Comparison of ENCODE assay signal across 20 cellular contexts in the genomic region with DNA sequence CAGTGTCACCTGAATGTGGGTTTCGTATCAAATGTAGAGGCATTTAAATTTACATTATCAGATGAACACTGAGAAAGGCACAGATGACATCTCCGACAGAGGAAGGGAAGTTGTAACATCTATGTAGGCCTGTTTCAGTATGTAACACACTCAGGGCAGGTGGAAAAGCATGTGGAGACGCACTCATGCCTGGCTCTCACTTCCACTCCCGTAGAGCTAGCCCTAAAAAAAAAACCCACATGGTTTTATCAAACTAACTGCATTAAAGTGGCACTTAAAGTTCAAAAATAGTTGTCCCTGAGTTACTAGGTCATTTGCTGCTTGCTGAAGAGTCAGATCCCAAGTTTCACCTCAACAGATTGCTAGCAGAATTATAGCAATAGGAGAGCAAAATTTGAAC. TPM values are rescaled to one million over a fixed set of nuclear protein-coding genes. Genes with fewer than 3 reads are reported as not detected.
DNase-seq lines count a peak whose midpoint lies in the region; ATAC-seq and TF ChIP-seq lines count a peak whose summit lies in the region.
"Had no signal": no experiment of that assay in that cellular context is flagged by ENCODE, and none has a peak within 500 bp of the region (broad histone marks: within the 10 kb centered on the region; RNA-seq: fewer than 3 reads in every experiment).

No MANE protein-coding gene starts in this region.

- H2AFZ ChIP-seq in GM23338: no peak overlapping the region
- H2AFZ ChIP-seq in OCI-LY3 (ENCODE audit: low read depth, low read length): no peak overlapping the region

- H3K9me3 ChIP-seq in OCI-LY3 (ENCODE audit: insufficient read depth, low read length): no peaks in the 10 kb centered on the region
- H3K9me3 ChIP-seq in gastrocnemius medialis: no peaks in the 10 kb centered on the region

- H3K4me1 ChIP-seq in GM23338 (ENCODE audit: insufficient read depth) (no peaks in the 10 kb centered on the region), OCI-LY3 (ENCODE audit: low read length) (peaks cover 21% of the 10 kb centered on the region), gastrocnemius medialis (peaks cover 16 to 17% of the 10 kb centered on the region in 2 donors)

- H3K36me3 ChIP-seq in GM23338 (ENCODE audit: insufficient read depth): peaks cover 26% of the 10 kb centered on the region
- peaks cover 3% of the 10 kb centered on the region for H3K36me3 ChIP-seq in OCI-LY3 (replicated peaks; ENCODE audit: low read depth, low read length)
- no peaks in the 10 kb centered on the region for H3K36me3 ChIP-seq in gastrocnemius medialis

- no peak overlapping the region for H3K27ac Mint-ChIP-seq in GM23338

- no peak overlapping the region for H3K4me3 Mint-ChIP-seq in GM23338
- H3K4me3 Mint-ChIP-seq: CD4-positive, CD25-positive, alpha-beta regulatory T cell; IgD-negative memory B cell had no signal

- H3K27ac ChIP-seq in GM23338 (ENCODE audit: low read depth): 0 out of 2 replicates have a peak overlapping the region, but pooled peaks have one; percentile 68
- H3K27ac ChIP-seq in OCI-LY3 (ENCODE audit: low read length): peak overlapping the region; percentile 43
- peak overlapping the region; percentile 42 to 69 (median 60) for H3K27ac ChIP-seq in gastrocnemius medialis

- H3K27me3 Mint-ChIP-seq in GM23338 (ENCODE audit: insufficient read depth, low read depth, poor library complexity): peaks cover 3% of the 10 kb centered on the region
- H3K27me3 Mint-ChIP-seq: CD4-positive, CD25-positive, alpha-beta regulatory T cell; IgD-negative memory B cell had no signal

- no peaks in the 10 kb centered on the region for H3K27me3 ChIP-seq in GM23338 (ENCODE audit: insufficient read depth)
- H3K27me3 ChIP-seq in OCI-LY3 (ENCODE audit: low read depth, low read length): no peaks in the 10 kb centered on the region
- no peaks in the 10 kb centered on the region for H3K27me3 ChIP-seq in gastrocnemius medialis

- TF ChIP-seq CTCF in GM23338 (conservative IDR thresholded peaks at IDR 0.05; ENCODE audit: low read depth in 2 of 2) (no peak), OCI-LY3 (IDR thresholded peaks at IDR 0.05; ENCODE audit: low read depth, low read length) (no peak), gastrocnemius medialis (IDR thresholded peaks at IDR 0.05 in 4 of 5, conservative IDR thresholded peaks at IDR 0.05 in 1 of 5) (no peak)

- H4K20me1 ChIP-seq in GM23338 (replicated peaks; ENCODE audit: insufficient read depth): peaks cover 37% of the 10 kb centered on the region
- H4K20me1 ChIP-seq in OCI-LY3 (ENCODE audit: insufficient read depth, low read length): no peaks in the 10 kb centered on the region

- H3K79me2 ChIP-seq in GM23338 (replicated peaks; ENCODE audit: insufficient read depth) (peaks cover 11% of the 10 kb centered on the region), OCI-LY3 (ENCODE audit: low read length) (no peaks in the 10 kb centered on the region)

- DNase-seq in GM23338 (ENCODE audit: low spot score): no peak
- no peak for DNase-seq in left ventricle myocardium superior
- DNase-seq in gastrocnemius medialis: no peak
- DNase-seq in NCI-H2029 treated with DMSO at 0.1 percent for 48 hours (lab: John Stamatoyannopoulos, UW): no peak
- no peak for DNase-seq in HuH-7.5 (ENCODE audit: low spot score)
- DNase-seq in activated CD4-positive, alpha-beta T cell treated with anti-CD3 and anti-CD28 coated beads, Interleukin-2, amount 50 U/mL, for 4 hours: no peak
- DNase-seq: CD4-positive, CD25-positive, alpha-beta regulatory T cell; EL; GF-D8; GOT3; HCEC 1CT; NCI-H1105; NCI-H1694; NCI-H2081 treated with DMSO at 0.1 percent for 48 hours; NCI-H2171 treated with DMSO at 0.1 percent for 48 hours; NCI-H446; NCI-H526; SIG-M5 had no signal

- ATAC-seq in GM23338 (no peak), left ventricle myocardium superior (peak; percentile 74), gastrocnemius medialis (no peak)

- H3K4me1 Mint-ChIP-seq in GM23338: peaks cover 8% of the 10 kb centered on the region; the same call in 1 of the 3 replicates

- H3K4me3 ChIP-seq in GM23338 (no peak overlapping the region), OCI-LY3 (ENCODE audit: low read length) (no peak overlapping the region), gastrocnemius medialis (no peak overlapping the region)

- no peak overlapping the region for H3K9ac ChIP-seq in OCI-LY3 (ENCODE audit: low read length)

- H3F3A ChIP-seq in GM23338 (replicated peaks; ENCODE audit: low read depth): peaks cover 20% of the 10 kb centered on the region; the same call in 1 of the 2 replicates

- no peaks in the 10 kb centered on the region; the same call in 2 of the 3 replicates for H3K9me3 Mint-ChIP-seq in GM23338
- H3K9me3 Mint-ChIP-seq: CD4-positive, CD25-positive, alpha-beta regulatory T cell had no signal

- in situ Hi-C loops in gastrocnemius medialis (cut with MboI; ENCODE audit: low sequenced_read_pairs in 4 of 4): no loop called here

- H3K4me2 ChIP-seq in GM23338 (no peak overlapping the region), OCI-LY3 (ENCODE audit: low read length) (peak overlapping the region; percentile 31)

- H3K36me3 Mint-ChIP-seq in GM23338 (ENCODE audit: low read depth): peaks cover 39% of the 10 kb centered on the region; the same call in 2 of the 3 replicates
- H3K36me3 Mint-ChIP-seq: IgD-negative memory B cell had no signal

- no peaks in the 10 kb centered on the region for H3K9me2 ChIP-seq in GM23338 (ENCODE audit: insufficient read depth)

- no peak for TF ChIP-seq POLR2A in gastrocnemius medialis (IDR thresholded peaks at IDR 0.05)

- intact Hi-C loops in left ventricle myocardium superior (cut with micrococcal nuclease): no loop called here
- intact Hi-C loops in gastrocnemius medialis (cut with DNase I; ENCODE audit: low total_unique reads): no loop called here

TF ChIP-seq in GM23338, 12 proteins besides CTCF, POLR2A, EP300 and RAD21:
- no peak for TF ChIP-seq ZNF114 (CRISPR knock-in tag; IDR thresholded peaks at IDR 0.05)
- TF ChIP-seq JUNB (IDR thresholded peaks at IDR 0.05; ENCODE audit: unreplicated experiment): no peak
- TF ChIP-seq STAT1 (IDR thresholded peaks at IDR 0.05; ENCODE audit: unreplicated experiment): no peak

RNA-seq across cellular contexts. Expression of a gene that starts 6.1 kb away (rescaled TPM):
- total RNA-seq in GM23338 (2014; rRNA removed; shearing (Covaris generic)): 44.4 and 55.2 TPM in 2 replicates
- 12.1 and 12.9 TPM in 2 replicates for polyA plus RNA-seq in GM23338 (2016; fragmentation: Nextera tagmentation; extraction: Ambion mirVana)
- 24.4 TPM for total RNA-seq in left ventricle myocardium superior
- total RNA-seq in gastrocnemius medialis: 10 to 100 TPM; 12.6 to 26.9 (median 13.5) TPM
